In genomic region chr22:37219534-37219933, GRCh38 we compare ENCODE assay signal across 13 cellular contexts. TPM values are rescaled to one million over a fixed set of nuclear protein-coding genes. Genes with fewer than 3 reads are reported as not detected.
DNase-seq lines count a peak whose midpoint lies in the region; ATAC-seq and TF ChIP-seq lines count a peak whose summit lies in the region.
"Had no signal": no experiment of that assay in that cellular context is flagged by ENCODE, and none has a peak within 500 bp of the region (broad histone marks: within the 10 kb centered on the region; RNA-seq: fewer than 3 reads in every experiment).

No MANE protein-coding gene starts in this region.

- peak overlapping the region; percentile 82 for H3K4me3 ChIP-seq in CD4-positive, CD25-positive, alpha-beta regulatory T cell (ENCODE audit: low read depth, low read length)
- no peak overlapping the region for H3K4me3 ChIP-seq in mucosa of descending colon
- H3K4me3 ChIP-seq: stomach had no signal

- POLR2A ChIA-PET in activated naive CD8-positive, alpha-beta T cell treated with anti-CD3 and anti-CD28 coated beads, Interleukin-2, amount 10 ng/mL, durations not matched to agents 7 days and 5 days (lab: Charles Lee): interaction anchor here (0.6 to 12.1 kb wide), 14 partner anchors 9 to 348 kb away, joined by 3 to 327 read pairs (median 8); partner anchors contain the start of genes IL2RB and RAC2

- peak overlapping the region; percentile 71 to 93 (median 86) for H3K4me3 Mint-ChIP-seq in CD4-positive, CD25-positive, alpha-beta regulatory T cell
- peak overlapping the region; percentile 92 for H3K4me3 Mint-ChIP-seq in activated naive CD8-positive, alpha-beta T cell treated with anti-CD3 and anti-CD28 coated beads, Interleukin-2, amount 10 ng/mL, durations not matched to agents 7 days and 5 days

- peaks cover 30% of the 10 kb centered on the region for H3K36me3 Mint-ChIP-seq in CD4-positive, CD25-positive, alpha-beta regulatory T cell
- H3K36me3 Mint-ChIP-seq in activated naive CD8-positive, alpha-beta T cell treated with anti-CD3 and anti-CD28 coated beads, Interleukin-2, amount 10 ng/mL, durations not matched to agents 7 days and 5 days: peaks cover 45% of the 10 kb centered on the region

- peak overlapping the region; percentile 90 to 99 (median 98) for H3K27ac Mint-ChIP-seq in CD4-positive, CD25-positive, alpha-beta regulatory T cell
- peak overlapping the region; percentile 93 for H3K27ac Mint-ChIP-seq in activated naive CD8-positive, alpha-beta T cell treated with anti-CD3 and anti-CD28 coated beads, Interleukin-2, amount 10 ng/mL, durations not matched to agents 7 days and 5 days

- H3K4me1 ChIP-seq in CD4-positive, CD25-positive, alpha-beta regulatory T cell (ENCODE audit: control insufficient read depth, insufficient read depth, low read length, poor library complexity, severe bottlenecking): peaks cover 74% of the 10 kb centered on the region
- H3K4me1 ChIP-seq in mucosa of descending colon (ENCODE audit: low read depth): peaks cover 2% of the 10 kb centered on the region

- peaks cover 0 to 4% (median 0%) of the 10 kb centered on the region in 7 donors for H3K9me3 Mint-ChIP-seq in CD4-positive, CD25-positive, alpha-beta regulatory T cell
- H3K9me3 Mint-ChIP-seq in activated naive CD8-positive, alpha-beta T cell treated with anti-CD3 and anti-CD28 coated beads, Interleukin-2, amount 10 ng/mL, durations not matched to agents 7 days and 5 days: peaks cover 2% of the 10 kb centered on the region

- ATAC-seq in CD4-positive, CD25-positive, alpha-beta regulatory T cell (ENCODE audit: low read depth in 2 of 2): no peak
- ATAC-seq in GM18868 (IDR thresholded peaks at IDR 0.05; ENCODE audit: unreplicated experiment) (peak; percentile 17), HG03457 (IDR thresholded peaks at IDR 0.05; ENCODE audit: unreplicated experiment) (peak; percentile 5), mucosa of descending colon (no peak), GM19467 (IDR thresholded peaks at IDR 0.05; ENCODE audit: unreplicated experiment) (no peak), GM19328 (IDR thresholded peaks at IDR 0.05; ENCODE audit: unreplicated experiment) (no peak)
- ATAC-seq in activated naive CD8-positive, alpha-beta T cell treated with anti-CD3 and anti-CD28 coated beads, Interleukin-2, amount 10 ng/mL, durations not matched to agents 7 days and 5 days (ENCODE audit: low read depth): peak; percentile 6

- DNase-seq in CD4-positive, CD25-positive, alpha-beta regulatory T cell: peak in 1 of 3 donors; percentile 44
- DNase-seq in activated naive CD8-positive, alpha-beta T cell treated with anti-CD3 and anti-CD28 coated beads, Interleukin-2, amount 10 ng/mL, durations not matched to agents 7 days and 5 days: no peak
- DNase-seq in ACHN (no peak), mucosa of descending colon (no peak)
- DNase-seq: HCEC 1CT, NCI-H146, stomach had no signal

- H3K36me3 ChIP-seq in CD4-positive, CD25-positive, alpha-beta regulatory T cell (ENCODE audit: control insufficient read depth, insufficient read depth, low read length): peaks cover 7% of the 10 kb centered on the region
- H3K36me3 ChIP-seq in mucosa of descending colon (ENCODE audit: low read depth): no peaks in the 10 kb centered on the region
- H3K36me3 ChIP-seq: stomach had no signal

- H3K4me1 Mint-ChIP-seq in CD4-positive, CD25-positive, alpha-beta regulatory T cell: peaks cover 10 to 93% (median 65%) of the 10 kb centered on the region in 4 donors
- peaks cover 73% of the 10 kb centered on the region for H3K4me1 Mint-ChIP-seq in activated naive CD8-positive, alpha-beta T cell treated with anti-CD3 and anti-CD28 coated beads, Interleukin-2, amount 10 ng/mL, durations not matched to agents 7 days and 5 days

- H3K27me3 Mint-ChIP-seq in CD4-positive, CD25-positive, alpha-beta regulatory T cell: no peaks in the 10 kb centered on the region
- no peaks in the 10 kb centered on the region for H3K27me3 Mint-ChIP-seq in activated naive CD8-positive, alpha-beta T cell treated with anti-CD3 and anti-CD28 coated beads, Interleukin-2, amount 10 ng/mL, durations not matched to agents 7 days and 5 days

- no peak for TF ChIP-seq CTCF in mucosa of descending colon (IDR thresholded peaks at IDR 0.05)

- peak overlapping the region; percentile 87 for H3K27ac ChIP-seq in CD4-positive, CD25-positive, alpha-beta regulatory T cell (ENCODE audit: insufficient read depth, low read length, poor library complexity, severe bottlenecking)

- in situ Hi-C loops in ACHN (cut with HindIII; ENCODE audit: low pct_ligation_motif_present, low pct_unique_long_range_greater_than_20kb, low sequenced_read_pairs): no loop called here

- no peaks in the 10 kb centered on the region for H3K27me3 ChIP-seq in CD4-positive, CD25-positive, alpha-beta regulatory T cell (ENCODE audit: control insufficient read depth, insufficient read depth, low read length)

- no peaks in the 10 kb centered on the region for H3K9me3 ChIP-seq in CD4-positive, CD25-positive, alpha-beta regulatory T cell (ENCODE audit: control insufficient read depth in 2 of 2, low read length in 2 of 2)
- H3K9me3 ChIP-seq in mucosa of descending colon: no peaks in the 10 kb centered on the region
- H3K9me3 ChIP-seq: stomach had no signal

- intact Hi-C loops in mucosa of descending colon (cut with DNase I, micrococcal nuclease): no loop called here

RNA-seq across cellular contexts. Expression of gene SSTR3, which starts 7.3 kb away (rescaled TPM):
- total RNA-seq in CD4-positive, CD25-positive, alpha-beta regulatory T cell: 4.3 TPM
- polyA plus RNA-seq in CD4-positive, CD25-positive, alpha-beta regulatory T cell: 1 to 10 TPM; 2.5 to 4.4 (median 3.6) TPM
- 10 to 100 TPM; 10.1 to 11.3 TPM for total RNA-seq in activated naive CD8-positive, alpha-beta T cell treated with anti-CD3 and anti-CD28 coated beads, Interleukin-2, amount 10 ng/mL, durations not matched to agents 7 days and 5 days
- under 1 TPM in 2 of 3 donors, not detected in 1; 0.09 to 0.10 TPM for total RNA-seq in mucosa of descending colon
- total RNA-seq: endothelial cell of umbilical vein had no signal
- polyA plus RNA-seq: BJ, endothelial cell of umbilical vein had no signal

RNA-seq across cellular contexts. Expression of gene RAC2, which starts 24.5 kb away (rescaled TPM):
- total RNA-seq in CD4-positive, CD25-positive, alpha-beta regulatory T cell: 537 TPM
- 1,000 to 10,000 TPM in 2 of 4 donors, 100 to 1,000 TPM in 2; 861 to 1,162 (median 988) TPM for polyA plus RNA-seq in CD4-positive, CD25-positive, alpha-beta regulatory T cell
- 1,000 to 10,000 TPM in 1 of 2 experiments, 100 to 1,000 TPM in 1; 963 to 1,011 TPM for total RNA-seq in activated naive CD8-positive, alpha-beta T cell treated with anti-CD3 and anti-CD28 coated beads, Interleukin-2, amount 10 ng/mL, durations not matched to agents 7 days and 5 days
- 10 to 100 TPM; 15.3 to 26.8 (median 16.4) TPM for total RNA-seq in mucosa of descending colon

RNA-seq across cellular contexts. Expression of gene C1QTNF6, which starts 31.5 kb away (rescaled TPM):
- 13.6 TPM for total RNA-seq in CD4-positive, CD25-positive, alpha-beta regulatory T cell
- polyA plus RNA-seq in CD4-positive, CD25-positive, alpha-beta regulatory T cell: 1 to 10 TPM; 1.6 to 2.4 (median 2.1) TPM
- total RNA-seq in activated naive CD8-positive, alpha-beta T cell treated with anti-CD3 and anti-CD28 coated beads, Interleukin-2, amount 10 ng/mL, durations not matched to agents 7 days and 5 days: 10 to 100 TPM; 15.2 to 15.7 TPM
- total RNA-seq in mucosa of descending colon: 10 to 100 TPM in 2 of 3 donors, 1 to 10 TPM in 1; 8.9 to 22.5 (median 13.3) TPM

Comparison
In these comparisons a context has a peak if more than half of its experiments do, and no peak if none do; other contexts are left out.
1. ATAC-seq: peak in GM18868 (single experiment), HG03457 (single experiment) and activated naive CD8-positive, alpha-beta T cell treated with anti-CD3 and anti-CD28 coated beads, Interleukin-2, amount 10 ng/mL, durations not matched to agents 7 days and 5 days (single experiment); none in CD4-positive, CD25-positive, alpha-beta regulatory T cell (0 of 2), mucosa of descending colon (single experiment), GM19467 (single experiment) and GM19328 (single experiment).
2. RNA of gene RAC2, which starts 24.5 kb away (total RNA-seq): 963 to 1,011 TPM in activated naive CD8-positive, alpha-beta T cell treated with anti-CD3 and anti-CD28 coated beads, Interleukin-2, amount 10 ng/mL, durations not matched to agents 7 days and 5 days and 537 TPM in CD4-positive, CD25-positive, alpha-beta regulatory T cell (single experiment); 15.3 to 26.8 TPM in mucosa of descending colon; every median in the first group is over 10 times any median in the second.